24 cellular contexts compared by ENCODE assay signal in the genomic region with DNA sequence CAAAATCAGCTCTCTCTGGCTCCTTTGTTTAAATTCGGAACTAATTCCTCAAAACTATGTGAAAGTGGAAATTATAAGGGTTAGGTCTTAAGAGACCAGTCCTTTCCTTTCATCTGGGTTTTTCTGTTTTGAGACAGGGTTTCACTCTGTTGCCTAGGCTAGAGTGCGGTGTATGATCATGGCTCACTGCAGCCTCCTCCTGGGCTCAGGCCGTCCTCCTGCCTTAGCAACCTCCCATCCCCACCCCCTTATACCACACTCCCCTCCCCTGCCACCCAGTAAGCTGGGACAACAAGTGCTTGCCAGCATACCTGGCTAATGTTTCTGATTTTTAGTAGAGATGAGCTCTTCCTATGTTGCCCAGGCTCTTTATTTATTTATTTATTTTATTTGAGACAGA.
"Had no signal": no experiment of that assay in that cellular context is flagged by ENCODE, and none has a peak within 500 bp of the region (broad histone marks: within the 10 kb centered on the region; RNA-seq: fewer than 3 reads in every experiment).

No MANE protein-coding gene starts in this region.

- DNase-seq: Karpas-422, KG1, MG63, NCI-H1092, NCI-H1105 treated with DMSO at 0.1 percent for 48 hours, NCI-H1436, NCI-H187, NCI-H2029, NCI-H2081 treated with DMSO at 0.1 percent for 48 hours, NCI-H2171, NCI-H226, NCI-H446, NCI-H510A, NCI-H524 treated with DMSO at 0.1 percent for 48 hours, NCI-H69, NCI-H774, Right ventricle myocardium superior, RPMI8226, SIG-M5 had no signal

- FAIRE-seq: HTR-8/SVneo, RCC 7860 had no signal

- H3K9me3 ChIP-seq: MG63, SJSA1 had no signal

- H3K27ac ChIP-seq: HL-60, SJSA1, SK-N-MC had no signal

- H3K4me3 ChIP-seq: MG63, SJSA1, SK-N-MC had no signal

- H3K4me1 ChIP-seq: SJSA1 had no signal

- H3K36me3 ChIP-seq: MG63, SJSA1 had no signal
